16 cellular contexts compared by ENCODE assay signal in genomic region chr18:59690216-59691045, GRCh38. TPM values are rescaled to one million over a fixed set of nuclear protein-coding genes. Genes with fewer than 3 reads are reported as not detected.
DNase-seq lines count a peak whose midpoint lies in the region; ATAC-seq and TF ChIP-seq lines count a peak whose summit lies in the region.
"Had no signal": no experiment of that assay in that cellular context is flagged by ENCODE, and none has a peak within 500 bp of the region (broad histone marks: within the 10 kb centered on the region; RNA-seq: fewer than 3 reads in every experiment).

No MANE protein-coding gene starts in this region.

- TF ChIP-seq EP300 in SK-N-SH (IDR thresholded peaks at IDR 0.05; ENCODE audit: borderline replicate concordance in 1 of 2, low read depth in 1 of 2, low read length in 1 of 2) (no peak), ovary (IDR thresholded peaks at IDR 0.05) (no peak)

- H3F3A ChIP-seq in SK-N-SH (replicated peaks; ENCODE audit: insufficient read depth), result peaks cover 9% of the 10 kb centered on the region

- intact Hi-C loops in ovary (cut with DNase I), result loop anchor here in 1 of 4 donors (10.0 kb wide), 2 partner anchors 124 to 176 kb away; no protein-coding TSS in a partner anchor

- peaks cover 0 to 16% (median 10%) of the 10 kb centered on the region in 10 experiments; a peak in 13 of 20 replicates for H3K4me1 ChIP-seq in BLaER1 treated with 17β-estradiol and CSF1 and Interleukin-3, amounts not matched to agents 10 nM and 100 nM
- peaks cover 0 to 11% of the 10 kb centered on the region in 2 experiments; a peak in 2 of 4 replicates for H3K4me1 ChIP-seq in SK-N-SH (ENCODE audit: control insufficient read depth in 1 of 2, insufficient read depth in 2 of 2, low read depth in 1 of 2, low read length in 1 of 2)
- peaks cover 14% of the 10 kb centered on the region for H3K4me1 ChIP-seq in ovary (ENCODE audit: insufficient read depth)
- H3K4me1 ChIP-seq: colonic mucosa had no signal

- H3K36me3 ChIP-seq in BLaER1 treated with 17β-estradiol and CSF1 and Interleukin-3, amounts not matched to agents 10 nM and 100 nM, result no peaks in the 10 kb centered on the region
- H3K36me3 ChIP-seq in SK-N-SH (replicated peaks in 1 of 2; ENCODE audit: control insufficient read depth in 1 of 2, insufficient read depth in 2 of 2, low read length in 1 of 2), result no peaks in the 10 kb centered on the region
- no peaks in the 10 kb centered on the region for H3K36me3 ChIP-seq in ovary
- H3K36me3 ChIP-seq: colonic mucosa had no signal

- DNase-seq in NCI-H1105 treated with DMSO at 0.1 percent for 48 hours (lab: John Stamatoyannopoulos, UW) (peak; percentile 95), SK-N-SH (no peak), iPS-NIHi7 (ENCODE audit: extremely low spot score) (peak; percentile 47), ovary (no peak), NCI-H774 (lab: John Stamatoyannopoulos, UW) (no peak)
- DNase-seq in activated T-cell treated with anti-CD3 and anti-CD28 coated beads, Interleukin-2, amount 50 U/mL, for 48 hours, result no peak
- DNase-seq: activated CD4-positive, alpha-beta T cell treated with anti-CD3 and anti-CD28 coated beads for 36 hours; activated T-cell treated with anti-CD3 and anti-CD28 coated beads, Interleukin-2, amount 50 U/mL, for 4 hours; NCI-H2081 treated with DMSO at 0.1 percent for 48 hours; trophoblast cell had no signal

- no peak overlapping the region for H2AFZ ChIP-seq in SK-N-SH (ENCODE audit: low read depth)

- TF ChIP-seq RAD21 in SK-N-SH (IDR thresholded peaks at IDR 0.05; ENCODE audit: low read length), result no peak

- TF ChIP-seq CTCF in SK-N-SH (IDR thresholded peaks at IDR 0.05) (no peak), ovary (IDR thresholded peaks at IDR 0.05) (no peak)

- H3K9me3 ChIP-seq in BLaER1 treated with 17β-estradiol and CSF1 and Interleukin-3, amounts not matched to agents 10 nM and 100 nM (replicated peaks in 1 of 11), result no peaks in the 10 kb centered on the region
- H3K9me3 ChIP-seq in SK-N-SH (no peaks in the 10 kb centered on the region), ovary (no peaks in the 10 kb centered on the region)
- H3K9me3 ChIP-seq: colonic mucosa had no signal

- H3K79me2 ChIP-seq in SK-N-SH (ENCODE audit: insufficient read depth), result peaks cover 9% of the 10 kb centered on the region; the same call in 1 of the 2 replicates

- ATAC-seq in HG02970 (IDR thresholded peaks at IDR 0.05; ENCODE audit: low FRiP score, unreplicated experiment), result no peak
- ATAC-seq: activated CD4-positive, alpha-beta T cell treated with anti-CD3 and anti-CD28 coated beads for 36 hours; activated T-cell treated with anti-CD3 and anti-CD28 coated beads, Interleukin-2, amount 50 U/mL, for 4 hours; K562 had no signal

- H3K4me2 ChIP-seq in BLaER1 treated with 17β-estradiol and CSF1 and Interleukin-3, amounts not matched to agents 10 nM and 100 nM, result peak overlapping the region; percentile 27 to 65 (median 39); a peak in 18 of 22 replicates
- H3K4me2 ChIP-seq in SK-N-SH, result peak overlapping the region; percentile 57

- POLR2A ChIA-PET in SK-N-SH (lab: Yijun Ruan, JAX), result no interaction called here

- H3K27me3 ChIP-seq in BLaER1 treated with 17β-estradiol and CSF1 and Interleukin-3, amounts not matched to agents 10 nM and 100 nM, result no peaks in the 10 kb centered on the region
- H3K27me3 ChIP-seq in SK-N-SH (ENCODE audit: insufficient read depth) (no peaks in the 10 kb centered on the region), ovary (no peaks in the 10 kb centered on the region)
- H3K27me3 ChIP-seq: foreskin keratinocyte had no signal

- CTCF ChIA-PET in SK-N-SH (lab: Yijun Ruan, JAX), result interaction anchor here (0.6 to 1.6 kb wide), 2 partner anchors 11 to 133 kb away, joined by 3 to 4 read pairs; no protein-coding TSS in a partner anchor

- no peak for TF ChIP-seq POLR2A in ovary (IDR thresholded peaks at IDR 0.05)

- no peak overlapping the region for H3K27ac ChIP-seq in BLaER1 treated with 17β-estradiol and CSF1 and Interleukin-3, amounts not matched to agents 10 nM and 100 nM
- H3K27ac ChIP-seq in SK-N-SH (ENCODE audit: low read depth in 2 of 2, low read length in 1 of 2) (peak overlapping the region in 1 of 2 experiments; percentile 54; a peak in 2 of 4 replicates), ovary (peak overlapping the region in 1 of 2 donors; percentile 44)
- H3K27ac ChIP-seq: colonic mucosa, foreskin keratinocyte had no signal

- H3K4me3 ChIP-seq in BLaER1 treated with 17β-estradiol and CSF1 and Interleukin-3, amounts not matched to agents 10 nM and 100 nM, result no peak overlapping the region
- H3K4me3 ChIP-seq in SK-N-SH (ENCODE audit: low read depth in 2 of 2, low read length in 1 of 2) (no peak overlapping the region), ovary (no peak overlapping the region)
- H3K4me3 ChIP-seq: colonic mucosa, K562 had no signal

- H4K20me1 ChIP-seq in BLaER1 treated with 17β-estradiol and CSF1 and Interleukin-3, amounts not matched to agents 10 nM and 100 nM, result no peaks in the 10 kb centered on the region
- no peaks in the 10 kb centered on the region for H4K20me1 ChIP-seq in SK-N-SH (ENCODE audit: insufficient read depth)

- H3K9me2 ChIP-seq in SK-N-SH, result no peaks in the 10 kb centered on the region

- WGBS in SK-N-SH (ENCODE audit: low lambda C conversion rate), result 82% methylated on average over 8 of the region's 8 CpGs
- WGBS in ovary, 3 donors, result 28 to 38% (median 32%) methylated on average over 8 of the region's 8 CpGs

- no peak overlapping the region for H3K9ac ChIP-seq in BLaER1 treated with 17β-estradiol and CSF1 and Interleukin-3, amounts not matched to agents 10 nM and 100 nM
- no peak overlapping the region for H3K9ac ChIP-seq in SK-N-SH

TF ChIP-seq in SK-N-SH, 30 proteins besides CTCF, POLR2A, EP300 and RAD21 (continues in another document):
- no peak for TF ChIP-seq JUND (IDR thresholded peaks at IDR 0.05)
- TF ChIP-seq MAX (IDR thresholded peaks at IDR 0.05; ENCODE audit: low read depth), result no peak
- TF ChIP-seq RXRA (IDR thresholded peaks at IDR 0.05; ENCODE audit: borderline replicate concordance, low read depth), result no peak
- no peak for TF ChIP-seq NFIC (IDR thresholded peaks at IDR 0.05; ENCODE audit: borderline replicate concordance)
- no peak for TF ChIP-seq USF2 (IDR thresholded peaks at IDR 0.05; ENCODE audit: borderline replicate concordance, low read depth, low read length)
- no peak for TF ChIP-seq SMC3 (IDR thresholded peaks at IDR 0.05; ENCODE audit: low read depth, low read length)
- no peak for TF ChIP-seq RCOR1 (IDR thresholded peaks at IDR 0.05; ENCODE audit: low read length)
- no peak for TF ChIP-seq EZH2phosphoT487 (IDR thresholded peaks at IDR 0.05; ENCODE audit: borderline replicate concordance, low read depth)
- TF ChIP-seq CHD2 (IDR thresholded peaks at IDR 0.05; ENCODE audit: low read length, partially characterized antibody), result no peak
- TF ChIP-seq, protein P1, sequence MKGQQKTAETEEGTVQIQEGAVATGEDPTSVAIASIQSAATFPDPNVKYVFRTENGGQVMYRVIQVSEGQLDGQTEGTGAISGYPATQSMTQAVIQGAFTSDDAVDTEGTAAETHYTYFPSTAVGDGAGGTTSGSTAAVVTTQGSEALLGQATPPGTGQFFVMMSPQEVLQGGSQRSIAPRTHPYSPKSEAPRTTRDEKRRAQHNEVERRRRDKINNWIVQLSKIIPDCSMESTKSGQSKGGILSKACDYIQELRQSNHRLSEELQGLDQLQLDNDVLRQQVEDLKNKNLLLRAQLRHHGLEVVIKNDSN (IDR thresholded peaks at IDR 0.05; ENCODE audit: borderline replicate concordance, low read depth), result no peak
- no peak for TF ChIP-seq GABPA (IDR thresholded peaks at IDR 0.05; ENCODE audit: low read depth)
- TF ChIP-seq FOSL2 (IDR thresholded peaks at IDR 0.05; ENCODE audit: borderline replicate concordance, low read depth), result no peak
- TF ChIP-seq ELF1 (IDR thresholded peaks at IDR 0.05), result no peak
- TF ChIP-seq YY1 (IDR thresholded peaks at IDR 0.05; ENCODE audit: low read depth), result no peak
- TF ChIP-seq, protein P2, sequence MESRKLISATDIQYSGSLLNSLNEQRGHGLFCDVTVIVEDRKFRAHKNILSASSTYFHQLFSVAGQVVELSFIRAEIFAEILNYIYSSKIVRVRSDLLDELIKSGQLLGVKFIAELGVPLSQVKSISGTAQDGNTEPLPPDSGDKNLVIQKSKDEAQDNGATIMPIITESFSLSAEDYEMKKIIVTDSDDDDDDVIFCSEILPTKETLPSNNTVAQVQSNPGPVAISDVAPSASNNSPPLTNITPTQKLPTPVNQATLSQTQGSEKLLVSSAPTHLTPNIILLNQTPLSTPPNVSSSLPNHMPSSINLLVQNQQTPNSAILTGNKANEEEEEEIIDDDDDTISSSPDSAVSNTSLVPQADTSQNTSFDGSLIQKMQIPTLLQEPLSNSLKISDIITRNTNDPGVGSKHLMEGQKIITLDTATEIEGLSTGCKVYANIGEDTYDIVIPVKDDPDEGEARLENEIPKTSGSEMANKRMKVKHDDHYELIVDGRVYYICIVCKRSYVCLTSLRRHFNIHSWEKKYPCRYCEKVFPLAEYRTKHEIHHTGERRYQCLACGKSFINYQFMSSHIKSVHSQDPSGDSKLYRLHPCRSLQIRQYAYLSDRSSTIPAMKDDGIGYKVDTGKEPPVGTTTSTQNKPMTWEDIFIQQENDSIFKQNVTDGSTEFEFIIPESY (IDR thresholded peaks at IDR 0.05; ENCODE audit: borderline replicate concordance, low read depth), result no peak
- TF ChIP-seq TAF1 (IDR thresholded peaks at IDR 0.05; ENCODE audit: borderline replicate concordance, low read depth, low read length), result no peak
- no peak for TF ChIP-seq NRF1 (IDR thresholded peaks at IDR 0.05; ENCODE audit: low read depth, low read length)
- TF ChIP-seq FOXJ3 (CRISPR knock-in tag; IDR thresholded peaks at IDR 0.05), result no peak
- no peak for TF ChIP-seq RFX5 (IDR thresholded peaks at IDR 0.05; ENCODE audit: low read length)

RNA-seq across cellular contexts. Expression of gene CCBE1, which starts 6.8 kb away (rescaled TPM):
- polyA plus RNA-seq in SK-N-SH (2012; rRNA removed), result 5.0 and 7.3 TPM in 2 replicates
- polyA plus RNA-seq in SK-N-SH (2012; cell fraction: cytosol; rRNA removed), result 3.4 and 7.4 TPM in 2 replicates
- 6.0 and 6.7 TPM in 2 replicates for polyA plus RNA-seq in SK-N-SH (2012; cell fraction: nucleus; rRNA removed)
- 100 to 1,000 TPM in 1 of 7 donors, 10 to 100 TPM in 6; 15.9 to 109 (median 43.9) TPM for total RNA-seq in ovary
- 10 to 100 TPM; 24.7 to 44.9 TPM for polyA plus RNA-seq in ovary
- total RNA-seq: T-helper 1 cell treated with Interleukin-12 subunit alpha and Interleukin-12 subunit beta and Interleukin-4 antibody, amounts not matched to agents 30 ng/mL and 1 ng/mL, for 36 hours had no signal
- polyA plus RNA-seq: K562 had no signal

Comparison
In these comparisons a context has a peak if more than half of its experiments do, and no peak if none do; other contexts are left out.
1. DNase-seq: peak in NCI-H1105 treated with DMSO at 0.1 percent for 48 hours (single experiment) and iPS-NIHi7 (single experiment); none in SK-N-SH (single experiment), ovary (0 of 5), NCI-H774 (single experiment) and activated T-cell treated with anti-CD3 and anti-CD28 coated beads, Interleukin-2, amount 50 U/mL, for 48 hours (0 of 2).